Comparison of ENCODE assay signal across 19 cellular contexts in the genomic region with DNA sequence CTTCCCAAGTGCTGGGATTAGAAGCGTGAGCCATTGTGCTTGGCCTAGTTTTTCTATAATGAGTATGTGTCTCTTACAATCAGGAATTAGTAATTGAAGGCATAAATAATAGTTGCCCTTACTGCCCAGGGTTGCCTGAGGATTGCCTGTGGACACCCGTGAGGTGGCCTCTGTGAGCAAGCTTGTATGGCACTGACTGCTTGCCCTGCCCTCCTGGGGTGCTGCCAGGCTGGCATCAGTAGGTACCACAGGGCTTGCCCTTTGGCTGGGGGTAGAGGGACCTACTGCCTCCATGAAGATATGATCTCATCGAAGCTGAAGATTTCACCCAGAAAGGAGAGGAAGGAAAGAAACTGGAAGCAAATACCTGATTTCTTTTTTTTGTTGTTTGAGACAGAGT. TPM values are rescaled to one million over a fixed set of nuclear protein-coding genes. Genes with fewer than 3 reads are reported as not detected.
DNase-seq lines count a peak whose midpoint lies in the region; ATAC-seq and TF ChIP-seq lines count a peak whose summit lies in the region.
"Had no signal": no experiment of that assay in that cellular context is flagged by ENCODE, and none has a peak within 500 bp of the region (broad histone marks: within the 10 kb centered on the region; RNA-seq: fewer than 3 reads in every experiment).

No MANE protein-coding gene starts in this region.

- H3K9me3 ChIP-seq in CD8-positive, alpha-beta memory T cell (ENCODE audit: low read length): no peaks in the 10 kb centered on the region
- H3K9me3 ChIP-seq in left ventricle myocardium inferior (replicated peaks): no peaks in the 10 kb centered on the region
- H3K9me3 ChIP-seq: heart left ventricle, lower lobe of right lung, tibial nerve had no signal

- no peak overlapping the region for H3K27ac ChIP-seq in CD8-positive, alpha-beta memory T cell (ENCODE audit: low read depth, low read length)
- no peak overlapping the region for H3K27ac ChIP-seq in left ventricle myocardium inferior (replicated peaks)
- H3K27ac ChIP-seq: heart left ventricle, lower lobe of right lung, parathyroid adenoma, RWPE1, tibial nerve had no signal

- H3K9me3 Mint-ChIP-seq in T-helper 2 cell treated with Interferon-gamma antibody and Interleukin-4, amounts not matched to agents 5 μg/mL and 100 μg/mL, for 36 hours: no peaks in the 10 kb centered on the region
- no peaks in the 10 kb centered on the region for H3K9me3 Mint-ChIP-seq in CD8-positive, alpha-beta memory T cell
- no peaks in the 10 kb centered on the region for H3K9me3 Mint-ChIP-seq in activated CD8-positive, alpha-beta T cell treated with anti-CD3 and anti-CD28 coated beads for 36 hours
- no peaks in the 10 kb centered on the region for H3K9me3 Mint-ChIP-seq in naive thymus-derived CD8-positive, alpha-beta T cell
- H3K9me3 Mint-ChIP-seq: HFFc6, immature natural killer cell had no signal

- POLR2A ChIA-PET in CD8-positive, alpha-beta memory T cell (lab: Charles Lee): interaction anchor here (1.0 to 7.0 kb wide), 3 partner anchors 9 to 25 kb away, joined by 4 to 67 read pairs (median 12); a partner anchor contains a TSS
- POLR2A ChIA-PET in activated CD8-positive, alpha-beta T cell treated with anti-CD3 and anti-CD28 coated beads for 36 hours (lab: Charles Lee): interaction anchor here (0.6 to 67.1 kb wide), 5 partner anchors 6 to 172 kb away, joined by 3 to 2439 read pairs (median 4); a partner anchor contains a TSS
- POLR2A ChIA-PET in naive thymus-derived CD8-positive, alpha-beta T cell (lab: Charles Lee): interaction anchor here (1.2 to 45.2 kb wide), 6 partner anchors 11 to 31 kb away, joined by 3 to 1842 read pairs (median 69); a partner anchor contains a TSS

- H3K4me1 ChIP-seq in CD8-positive, alpha-beta memory T cell (ENCODE audit: insufficient read depth, low read length): peaks cover 78% of the 10 kb centered on the region
- peaks cover 11% of the 10 kb centered on the region for H3K4me1 ChIP-seq in left ventricle myocardium inferior
- H3K4me1 ChIP-seq: parathyroid adenoma had no signal

- H3K27ac Mint-ChIP-seq in T-helper 2 cell treated with Interferon-gamma antibody and Interleukin-4, amounts not matched to agents 5 μg/mL and 100 μg/mL, for 36 hours: peak overlapping the region; percentile 76
- H3K27ac Mint-ChIP-seq in CD8-positive, alpha-beta memory T cell: peak overlapping the region; percentile 83 to 96 (median 86)
- peak overlapping the region; percentile 86 for H3K27ac Mint-ChIP-seq in activated CD8-positive, alpha-beta T cell treated with anti-CD3 and anti-CD28 coated beads for 36 hours
- peak overlapping the region; percentile 92 to 100 (median 98) for H3K27ac Mint-ChIP-seq in naive thymus-derived CD8-positive, alpha-beta T cell
- H3K27ac Mint-ChIP-seq: HFFc6 had no signal

- DNase-seq in T-helper 2 cell treated with Interferon-gamma antibody and Interleukin-4, amounts not matched to agents 5 μg/mL and 100 μg/mL, for 36 hours (ENCODE audit: low spot score): no peak
- DNase-seq in T-helper 2 cell (no peak), left ventricle myocardium inferior (no peak), head of caudate nucleus (no peak)
- no peak for DNase-seq in CD8-positive, alpha-beta memory T cell
- peak; percentile 35 for DNase-seq in activated CD8-positive, alpha-beta T cell treated with anti-CD3 and anti-CD28 coated beads for 36 hours
- no peak for DNase-seq in naive thymus-derived CD8-positive, alpha-beta T cell
- DNase-seq: activated T-cell treated with anti-CD3 and anti-CD28 coated beads, Interleukin-2, amount 50 U/mL, for 1 hour; aorta; C1 segment of cervical spinal cord; DND-41; heart left ventricle; HFFc6; immature natural killer cell; lower lobe of right lung had no signal

- peaks cover 73% of the 10 kb centered on the region for H3K4me1 Mint-ChIP-seq in T-helper 2 cell treated with Interferon-gamma antibody and Interleukin-4, amounts not matched to agents 5 μg/mL and 100 μg/mL, for 36 hours (ENCODE audit: low read depth)
- H3K4me1 Mint-ChIP-seq in CD8-positive, alpha-beta memory T cell: peaks cover 64 to 91% (median 75%) of the 10 kb centered on the region in 3 donors
- H3K4me1 Mint-ChIP-seq in activated CD8-positive, alpha-beta T cell treated with anti-CD3 and anti-CD28 coated beads for 36 hours (ENCODE audit: low read depth): peaks cover 89% of the 10 kb centered on the region
- H3K4me1 Mint-ChIP-seq in naive thymus-derived CD8-positive, alpha-beta T cell: peaks cover 32 to 89% (median 77%) of the 10 kb centered on the region in 4 donors

- no peak for TF ChIP-seq CTCF in activated CD8-positive, alpha-beta T cell treated with anti-CD3 and anti-CD28 coated beads for 36 hours (IDR thresholded peaks at IDR 0.05)
- TF ChIP-seq CTCF in left ventricle myocardium inferior (IDR thresholded peaks at IDR 0.05; ENCODE audit: borderline replicate concordance): no peak

- H3K27me3 ChIP-seq in CD8-positive, alpha-beta memory T cell (ENCODE audit: insufficient read depth, low read length, poor library complexity, severe bottlenecking): no peaks in the 10 kb centered on the region
- H3K27me3 ChIP-seq in left ventricle myocardium inferior (ENCODE audit: low read depth): no peaks in the 10 kb centered on the region
- H3K27me3 ChIP-seq: heart left ventricle, tibial nerve had no signal

- peaks cover 10% of the 10 kb centered on the region for H3K36me3 ChIP-seq in CD8-positive, alpha-beta memory T cell (ENCODE audit: insufficient read depth, low read length)
- H3K36me3 ChIP-seq in left ventricle myocardium inferior: peaks cover 12% of the 10 kb centered on the region

- peaks cover 73% of the 10 kb centered on the region for H3K36me3 Mint-ChIP-seq in T-helper 2 cell treated with Interferon-gamma antibody and Interleukin-4, amounts not matched to agents 5 μg/mL and 100 μg/mL, for 36 hours (ENCODE audit: low read depth)
- peaks cover 0 to 57% (median 13%) of the 10 kb centered on the region in 3 donors for H3K36me3 Mint-ChIP-seq in CD8-positive, alpha-beta memory T cell
- peaks cover 79% of the 10 kb centered on the region for H3K36me3 Mint-ChIP-seq in activated CD8-positive, alpha-beta T cell treated with anti-CD3 and anti-CD28 coated beads for 36 hours (ENCODE audit: low read depth)
- H3K36me3 Mint-ChIP-seq in naive thymus-derived CD8-positive, alpha-beta T cell: peaks cover 0 to 14% (median 0%) of the 10 kb centered on the region in 3 donors

- H3K4me3 ChIP-seq in CD8-positive, alpha-beta memory T cell (ENCODE audit: low read length): no peak overlapping the region
- H3K4me3 ChIP-seq in left ventricle myocardium inferior: no peak overlapping the region
- H3K4me3 ChIP-seq: heart left ventricle, lower lobe of right lung, tibial nerve had no signal

- no peak overlapping the region for H3K4me3 Mint-ChIP-seq in T-helper 2 cell treated with Interferon-gamma antibody and Interleukin-4, amounts not matched to agents 5 μg/mL and 100 μg/mL, for 36 hours
- H3K4me3 Mint-ChIP-seq in CD8-positive, alpha-beta memory T cell: peak overlapping the region in 1 of 7 donors; percentile 37
- H3K4me3 Mint-ChIP-seq in activated CD8-positive, alpha-beta T cell treated with anti-CD3 and anti-CD28 coated beads for 36 hours: peak overlapping the region; percentile 24
- peak overlapping the region in 6 of 10 donors; percentile 22 to 69 (median 42) for H3K4me3 Mint-ChIP-seq in naive thymus-derived CD8-positive, alpha-beta T cell
- H3K4me3 Mint-ChIP-seq: HFFc6, immature natural killer cell had no signal

- H3K27me3 Mint-ChIP-seq in T-helper 2 cell treated with Interferon-gamma antibody and Interleukin-4, amounts not matched to agents 5 μg/mL and 100 μg/mL, for 36 hours (ENCODE audit: low read depth): no peaks in the 10 kb centered on the region
- no peaks in the 10 kb centered on the region for H3K27me3 Mint-ChIP-seq in CD8-positive, alpha-beta memory T cell
- no peaks in the 10 kb centered on the region for H3K27me3 Mint-ChIP-seq in activated CD8-positive, alpha-beta T cell treated with anti-CD3 and anti-CD28 coated beads for 36 hours
- H3K27me3 Mint-ChIP-seq in naive thymus-derived CD8-positive, alpha-beta T cell: no peaks in the 10 kb centered on the region

- CTCF ChIA-PET in CD8-positive, alpha-beta memory T cell (lab: Charles Lee): interaction anchor here (1.9 to 5.6 kb wide), 2 partner anchors 10 to 15 kb away, joined by 6 to 38 read pairs; no protein-coding TSS in a partner anchor
- CTCF ChIA-PET in activated CD8-positive, alpha-beta T cell treated with anti-CD3 and anti-CD28 coated beads for 36 hours (lab: Charles Lee): no interaction called here

- no peak for ATAC-seq in activated CD8-positive, alpha-beta T cell treated with anti-CD3 and anti-CD28 coated beads for 36 hours
- ATAC-seq in naive thymus-derived CD8-positive, alpha-beta T cell: no peak
- no peak for ATAC-seq in GM21737 (IDR thresholded peaks at IDR 0.05; ENCODE audit: unreplicated experiment)
- ATAC-seq: heart left ventricle, lower lobe of right lung had no signal

- intact Hi-C loops in activated CD8-positive, alpha-beta T cell treated with anti-CD3 and anti-CD28 coated beads for 36 hours (cut with micrococcal nuclease): no loop called here
- intact Hi-C loops in left ventricle myocardium inferior (cut with micrococcal nuclease) (no loop called here), head of caudate nucleus (cut with DNase I) (no loop called here)

RNA-seq across cellular contexts. Expression of a gene that starts 23.8 kb away (rescaled TPM):
- 100 to 1,000 TPM; 206 to 214 TPM for total RNA-seq in CD8-positive, alpha-beta memory T cell
- polyA plus RNA-seq in CD8-positive, alpha-beta memory T cell: 8.3 TPM
- 100 to 1,000 TPM; 210 to 216 TPM for total RNA-seq in activated CD8-positive, alpha-beta T cell treated with anti-CD3 and anti-CD28 coated beads for 36 hours
- 100 to 1,000 TPM; 143 to 144 TPM for total RNA-seq in naive thymus-derived CD8-positive, alpha-beta T cell
- 10 to 100 TPM in 1 of 3 donors, 1 to 10 TPM in 2; 6.3 to 11.8 (median 9.4) TPM for polyA plus RNA-seq in naive thymus-derived CD8-positive, alpha-beta T cell
- total RNA-seq in left ventricle myocardium inferior: 13.0 TPM

RNA-seq across cellular contexts. Expression of a gene that starts 25.8 kb away (rescaled TPM):
- 100 to 1,000 TPM; 316 to 322 TPM for total RNA-seq in CD8-positive, alpha-beta memory T cell
- 12.1 TPM for polyA plus RNA-seq in CD8-positive, alpha-beta memory T cell
- 100 to 1,000 TPM; 147 to 150 TPM for total RNA-seq in activated CD8-positive, alpha-beta T cell treated with anti-CD3 and anti-CD28 coated beads for 36 hours
- 100 to 1,000 TPM; 125 to 126 TPM for total RNA-seq in naive thymus-derived CD8-positive, alpha-beta T cell
- 1 to 10 TPM; 3.7 to 7.0 (median 4.9) TPM for polyA plus RNA-seq in naive thymus-derived CD8-positive, alpha-beta T cell
- 2.6 TPM for total RNA-seq in left ventricle myocardium inferior

RNA-seq across cellular contexts. Expression of a gene that starts 58.1 kb away (rescaled TPM):
- total RNA-seq in CD8-positive, alpha-beta memory T cell: 10 to 100 TPM; 60.9 to 63.7 TPM
- 21.1 TPM for polyA plus RNA-seq in CD8-positive, alpha-beta memory T cell
- 10 to 100 TPM; 52.3 to 55.3 TPM for total RNA-seq in activated CD8-positive, alpha-beta T cell treated with anti-CD3 and anti-CD28 coated beads for 36 hours
- 10 to 100 TPM; 53.0 to 57.9 TPM for total RNA-seq in naive thymus-derived CD8-positive, alpha-beta T cell
- 10 to 100 TPM; 13.7 to 23.4 (median 23.3) TPM for polyA plus RNA-seq in naive thymus-derived CD8-positive, alpha-beta T cell
- 16.2 TPM for total RNA-seq in left ventricle myocardium inferior

Comparison
In these comparisons a context has a peak if more than half of its experiments do, and no peak if none do; other contexts are left out.
1. RNA of a gene that starts 23.8 kb away (total RNA-seq): 210 to 216 TPM in activated CD8-positive, alpha-beta T cell treated with anti-CD3 and anti-CD28 coated beads for 36 hours, 206 to 214 TPM in CD8-positive, alpha-beta memory T cell and 143 to 144 TPM in naive thymus-derived CD8-positive, alpha-beta T cell; 13.0 TPM in left ventricle myocardium inferior (single experiment); every median in the first group is over 10 times any median in the second.
2. RNA of a gene that starts 25.8 kb away (total RNA-seq): 316 to 322 TPM in CD8-positive, alpha-beta memory T cell, 147 to 150 TPM in activated CD8-positive, alpha-beta T cell treated with anti-CD3 and anti-CD28 coated beads for 36 hours and 125 to 126 TPM in naive thymus-derived CD8-positive, alpha-beta T cell; 2.6 TPM in left ventricle myocardium inferior (single experiment); every median in the first group is over 10 times any median in the second.
3. Peak in every context shown above with its lines, with median percentiles within 50 percentile points of each other: H3K27ac Mint-ChIP-seq.